Comparison of ENCODE assay signal across 35 cellular contexts in genomic region chr1:229928767-229929166, GRCh38.
"Had no signal": no experiment of that assay in that cellular context is flagged by ENCODE, and none has a peak within 500 bp of the region (broad histone marks: within the 10 kb centered on the region; RNA-seq: fewer than 3 reads in every experiment).

No MANE protein-coding gene starts in this region.

- H3K9me3 Mint-ChIP-seq: activated B cell treated with CpG ODN at 0.5 μM for 24 hours; activated CD4-positive, alpha-beta memory T cell treated with anti-CD3 and anti-CD28 coated beads for 36 hours; activated CD8-positive, alpha-beta T cell treated with anti-CD3 and anti-CD28 coated beads for 36 hours; activated naive CD4-positive, alpha-beta T cell treated with anti-CD3 and anti-CD28 coated beads for 36 hours; activated naive CD4-positive, alpha-beta T cell treated with anti-CD3 and anti-CD28 coated beads, Interleukin-2, amount 50 U/mL, for 72 hours; activated naive CD8-positive, alpha-beta T cell treated with anti-CD3 and anti-CD28 coated beads for 36 hours; activated T-cell treated with anti-CD3 and anti-CD28 coated beads, Interleukin-2, amount 50 U/mL, for 4 hours; activated T-cell treated with anti-CD3 and anti-CD28 coated beads, Interleukin-2, amount 50 U/mL, for 72 hours; activated T-helper 1 cell treated with anti-CD3 and anti-CD28 coated beads, Interleukin-12 subunit alpha, Interleukin-12 subunit beta, Interleukin-2, Interleukin-4 antibody, amounts not matched to agents 30 ng/mL and 10 ng/mL and 1 ng/mL, durations not matched to agents 14 hours and 24 hours and 36 hours; activated T-helper 17 cell treated with anti-CD3 and anti-CD28 coated beads, Interleukin-2, amount 50 U/mL, for 72 hours; T-helper 1 cell treated with Interleukin-12 subunit alpha and Interleukin-12 subunit beta and Interleukin-4 antibody, amounts not matched to agents 30 μg/mL and 1 μg/mL, for 36 hours; T-helper 2 cell treated with Interferon-gamma antibody and Interleukin-4, amounts not matched to agents 5 μg/mL and 100 μg/mL, for 36 hours had no signal

- ATAC-seq: activated CD8-positive, alpha-beta T cell treated with anti-CD3 and anti-CD28 coated beads for 36 hours; activated naive CD4-positive, alpha-beta T cell treated with anti-CD3 and anti-CD28 coated beads, Interleukin-2, amount 50 U/mL, for 72 hours; activated T-cell treated with anti-CD3 and anti-CD28 coated beads, Interleukin-2, amount 50 U/mL, for 4 hours; activated T-cell treated with anti-CD3 and anti-CD28 coated beads, Interleukin-2, amount 50 U/mL, for 72 hours; activated T-helper 17 cell treated with anti-CD3 and anti-CD28 coated beads, Interleukin-2, amount 50 U/mL, for 72 hours; body of pancreas had no signal

- H3K36me3 ChIP-seq: adrenal gland, brain microvascular endothelial cell, breast epithelium had no signal

- H3K9me3 ChIP-seq: adrenal gland, body of pancreas, breast epithelium had no signal

- DNase-seq: activated B cell treated with CpG ODN at 0.5 μM for 24 hours; activated CD4-positive, alpha-beta memory T cell treated with anti-CD3 and anti-CD28 coated beads for 36 hours; activated CD4-positive, alpha-beta T cell treated with anti-CD3 and anti-CD28 coated beads for 4 hours; activated CD4-positive, alpha-beta T cell treated with anti-CD3 and anti-CD28 coated beads, Interleukin-2, amount 50 U/mL, for 1 hour; activated CD4-positive, alpha-beta T cell treated with anti-CD3 and anti-CD28 coated beads, Interleukin-2, amount 50 U/mL, for 4 hours; activated CD4-positive, CD25-positive, alpha-beta regulatory T cell treated with anti-CD3 and anti-CD28 coated beads, Interleukin-2, amount 50 U/mL, for 72 hours; activated CD8-positive, alpha-beta memory T cell treated with anti-CD3 and anti-CD28 coated beads, Interleukin-2, amount 50 U/mL, for 4 hours; activated CD8-positive, alpha-beta T cell treated with anti-CD3 and anti-CD28 coated beads for 36 hours; activated effector memory CD4-positive, alpha-beta T cell treated with anti-CD3 and anti-CD28 coated beads, Interleukin-2, amount 50 U/mL, for 16 hours; activated gamma-delta T cell treated with Interleukin-2 at 50 U/mL for 16 hours; activated naive CD4-positive, alpha-beta T cell; activated naive CD4-positive, alpha-beta T cell treated with anti-CD3 and anti-CD28 coated beads for 36 hours; activated naive CD4-positive, alpha-beta T cell treated with anti-CD3 and anti-CD28 coated beads, Interleukin-2, amount 50 U/mL, for 16 hours; activated naive CD8-positive, alpha-beta T cell treated with anti-CD3 and anti-CD28 coated beads for 36 hours; activated T-cell treated with anti-CD3 and anti-CD28 coated beads for 4 hours; activated T-cell treated with anti-CD3 and anti-CD28 coated beads, Interleukin-2, amount 50 U/mL, for 1 hour; activated T-cell treated with anti-CD3 and anti-CD28 coated beads, Interleukin-2, amount 50 U/mL, for 4 hours; activated T-cell treated with anti-CD3 and anti-CD28 coated beads, Interleukin-2, amount 50 U/mL, for 72 hours; adrenal gland; amniotic stem cell; aorta; body of pancreas; brain microvascular endothelial cell; central memory CD4-positive, alpha-beta T cell; T-helper 1 cell; T-helper 2 cell; T-helper 9 cell had no signal

- H3K27ac Mint-ChIP-seq: activated B cell treated with CpG ODN at 0.5 μM for 24 hours; activated CD4-positive, alpha-beta memory T cell treated with anti-CD3 and anti-CD28 coated beads for 36 hours; activated CD8-positive, alpha-beta T cell treated with anti-CD3 and anti-CD28 coated beads for 36 hours; activated naive CD4-positive, alpha-beta T cell treated with anti-CD3 and anti-CD28 coated beads for 36 hours; activated naive CD4-positive, alpha-beta T cell treated with anti-CD3 and anti-CD28 coated beads, Interleukin-2, amount 50 U/mL, for 72 hours; activated naive CD8-positive, alpha-beta T cell treated with anti-CD3 and anti-CD28 coated beads for 36 hours; activated T-cell treated with anti-CD3 and anti-CD28 coated beads, Interleukin-2, amount 50 U/mL, for 72 hours; activated T-helper 1 cell treated with anti-CD3 and anti-CD28 coated beads, Interleukin-12 subunit alpha, Interleukin-12 subunit beta, Interleukin-2, Interleukin-4 antibody, amounts not matched to agents 30 ng/mL and 10 ng/mL and 1 ng/mL, durations not matched to agents 14 hours and 24 hours and 36 hours; activated T-helper 17 cell treated with anti-CD3 and anti-CD28 coated beads, Interleukin-2, amount 50 U/mL, for 72 hours; T-helper 1 cell treated with Interleukin-12 subunit alpha and Interleukin-12 subunit beta and Interleukin-4 antibody, amounts not matched to agents 30 μg/mL and 1 μg/mL, for 36 hours; T-helper 2 cell treated with Interferon-gamma antibody and Interleukin-4, amounts not matched to agents 5 μg/mL and 100 μg/mL, for 36 hours had no signal

- H3K27ac ChIP-seq: adrenal gland, body of pancreas, brain microvascular endothelial cell, breast epithelium, VCaP had no signal

- H3K27me3 ChIP-seq: adrenal gland, body of pancreas, brain microvascular endothelial cell, breast epithelium had no signal

- H3K4me1 Mint-ChIP-seq: activated B cell treated with CpG ODN at 0.5 μM for 24 hours; activated naive CD8-positive, alpha-beta T cell treated with anti-CD3 and anti-CD28 coated beads for 36 hours; activated T-helper 17 cell treated with anti-CD3 and anti-CD28 coated beads, Interleukin-2, amount 50 U/mL, for 72 hours had no signal

- H3K4me3 Mint-ChIP-seq: activated B cell treated with CpG ODN at 0.5 μM for 24 hours; activated CD4-positive, alpha-beta memory T cell treated with anti-CD3 and anti-CD28 coated beads for 36 hours; activated CD8-positive, alpha-beta T cell treated with anti-CD3 and anti-CD28 coated beads for 36 hours; activated naive CD4-positive, alpha-beta T cell treated with anti-CD3 and anti-CD28 coated beads for 36 hours; activated naive CD8-positive, alpha-beta T cell treated with anti-CD3 and anti-CD28 coated beads for 36 hours; activated T-cell treated with anti-CD3 and anti-CD28 coated beads, Interleukin-2, amount 50 U/mL, for 4 hours; activated T-cell treated with anti-CD3 and anti-CD28 coated beads, Interleukin-2, amount 50 U/mL, for 72 hours; activated T-helper 1 cell treated with anti-CD3 and anti-CD28 coated beads, Interleukin-12 subunit alpha, Interleukin-12 subunit beta, Interleukin-2, Interleukin-4 antibody, amounts not matched to agents 30 ng/mL and 10 ng/mL and 1 ng/mL, durations not matched to agents 14 hours and 24 hours and 36 hours; activated T-helper 17 cell treated with anti-CD3 and anti-CD28 coated beads, Interleukin-2, amount 50 U/mL, for 72 hours; T-helper 1 cell treated with Interleukin-12 subunit alpha and Interleukin-12 subunit beta and Interleukin-4 antibody, amounts not matched to agents 30 μg/mL and 1 μg/mL, for 36 hours; T-helper 2 cell treated with Interferon-gamma antibody and Interleukin-4, amounts not matched to agents 5 μg/mL and 100 μg/mL, for 36 hours had no signal

- H3K36me3 Mint-ChIP-seq: activated CD4-positive, alpha-beta memory T cell treated with anti-CD3 and anti-CD28 coated beads for 36 hours; activated naive CD8-positive, alpha-beta T cell treated with anti-CD3 and anti-CD28 coated beads for 36 hours had no signal

- H3K4me1 ChIP-seq: adrenal gland, body of pancreas, breast epithelium had no signal

- FAIRE-seq: astrocyte had no signal

- H3K4me3 ChIP-seq: adrenal gland, body of pancreas, breast epithelium had no signal
